Comparison of ENCODE assay signal across 11 cellular contexts in genomic region chr5:135204151-135204600, GRCh38.
A peak's percentile ranks its signal among the peaks of the same experiment; 100 is the strongest.
DNase-seq lines count a peak whose midpoint lies in the region; ATAC-seq, FAIRE-seq and TF ChIP-seq lines count a peak whose summit lies in the region.
"Had no signal": no experiment of that assay in that cellular context is flagged by ENCODE, and none has a peak within 500 bp of the region (broad histone marks: within the 10 kb centered on the region; RNA-seq: fewer than 3 reads in every experiment).

No MANE protein-coding gene starts in this region.

- ATAC-seq in Panc1 = no peak
- ATAC-seq: stimulated activated naive B cell treated with anti-CD40 and anti-IgM and Interleukin-4, amounts not matched to agents 10 μg/mL and 1 μg/mL and 100 μg/mL, for 72 hours had no signal

- H3K4me3 ChIP-seq in Panc1 (ENCODE audit: low read depth in 2 of 2, low read length in 2 of 2) (no peak overlapping the region), fibroblast of pulmonary artery (replicated peaks; ENCODE audit: low read depth, low read length) (no peak overlapping the region), MG63 (no peak overlapping the region)

- peaks cover 17% of the 10 kb centered on the region for H3K27me3 ChIP-seq in Panc1 (ENCODE audit: control insufficient read depth, insufficient read depth, low read length)
- H3K27me3 ChIP-seq in MG63 = no peaks in the 10 kb centered on the region

- H3K9me3 ChIP-seq in Panc1 (ENCODE audit: control insufficient read depth, insufficient read depth, low read depth, low read length) (peaks cover 16% of the 10 kb centered on the region; the same call in 1 of the 2 replicates), MG63 (peaks cover 10% of the 10 kb centered on the region)

- DNase-seq in A172 (ENCODE audit: low spot score) = peak; percentile 28
- peak; percentile 77 for DNase-seq in ELR (ENCODE audit: low read depth)
- no peak for DNase-seq in Panc1 (ENCODE audit: low read depth, low spot score)
- DNase-seq in fibroblast of pulmonary artery (ENCODE audit: low read depth) = no peak
- no peak for DNase-seq in GM12892 (ENCODE audit: insufficient read length)
- DNase-seq in urothelium cell line (ENCODE audit: low spot score) = no peak
- DNase-seq in NCI-H526 treated with DMSO at 0.1 percent for 48 hours (lab: John Stamatoyannopoulos, UW) = no peak
- DNase-seq in MG63 = no peak
- DNase-seq: activated naive CD4-positive, alpha-beta T cell treated with Interleukin-2 at 50 U/mL for 16 hours; GF-D8; stimulated activated naive B cell treated with anti-CD40 and anti-IgM and Interleukin-4, amounts not matched to agents 10 μg/mL and 1 μg/mL and 100 μg/mL, for 72 hours had no signal

- H3K4me1 ChIP-seq in Panc1 (ENCODE audit: control insufficient read depth, insufficient read depth, low read length) = no peaks in the 10 kb centered on the region; the same call in 1 of the 2 replicates

- intact Hi-C loops in Panc1 (cut with micrococcal nuclease; ENCODE audit: unreplicated experiment) = no loop called here

- H3K36me3 ChIP-seq in Panc1 (ENCODE audit: control insufficient read depth, insufficient read depth, low read length) = no peaks in the 10 kb centered on the region
- no peaks in the 10 kb centered on the region for H3K36me3 ChIP-seq in MG63

- TF ChIP-seq POLR2A in GM12892 (IDR thresholded peaks at IDR 0.05; ENCODE audit: low read depth, low read length) = no peak

- CTCF ChIA-PET in Panc1 (lab: Charles Lee) = interaction anchor here (0.6 to 1.6 kb wide), 5 partner anchors 9 to 287 kb away, joined by 3 to 7 read pairs (median 5); no protein-coding TSS in a partner anchor

- TF ChIP-seq CTCF in Panc1 (IDR thresholded peaks at IDR 0.05) (peak; percentile 16; the same call in 1 of the 2 replicates), fibroblast of pulmonary artery (IDR thresholded peaks at IDR 0.05; ENCODE audit: low read length, missing control alignments) (peak; percentile 34)

- in situ Hi-C loops in Panc1 (cut with HindIII; ENCODE audit: low pct_unique_long_range_greater_than_20kb, low sequenced_read_pairs) = no loop called here

- H3K27ac ChIP-seq in Panc1 (ENCODE audit: low read length) = no peak overlapping the region

- no peak for FAIRE-seq in GM12892 (lab: Jason Lieb, UNC)
- no peak for FAIRE-seq in urothelium cell line (lab: Jason Lieb, UNC)

- no TSS peak for BruUV-seq in Panc1 (replicated peaks; lab: Mats Ljungman, UMichigan)

- POLR2A ChIA-PET in Panc1 (lab: Charles Lee) = no interaction called here

Comparison
In these comparisons a context has a peak if more than half of its experiments do, and no peak if none do; other contexts are left out.
1. DNase-seq: peak in A172 (single experiment) and ELR (single experiment); none in Panc1 (single experiment), fibroblast of pulmonary artery (single experiment), GM12892 (single experiment), urothelium cell line (single experiment), NCI-H526 treated with DMSO at 0.1 percent for 48 hours (single experiment) and MG63 (single experiment).